7 cellular contexts compared by ENCODE assay signal in the genomic region with DNA sequence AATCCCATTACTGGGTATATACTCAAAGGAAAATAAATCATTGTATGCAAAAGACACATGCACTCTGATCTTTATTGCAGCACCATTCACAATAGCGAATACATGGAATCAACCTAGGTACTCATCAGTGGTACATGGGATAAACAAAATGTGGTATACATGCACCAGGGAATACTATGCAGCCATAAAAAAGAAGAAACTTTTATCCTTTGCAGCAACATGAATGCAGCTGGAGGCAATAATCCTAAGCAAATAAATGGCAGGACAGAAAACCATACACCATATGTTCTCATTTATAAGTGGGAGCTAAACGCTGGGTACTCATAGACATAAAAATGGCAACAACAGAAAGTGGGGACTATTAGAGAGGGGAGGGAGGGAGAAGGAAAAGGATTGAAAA.
"Had no signal": no experiment of that assay in that cellular context is flagged by ENCODE, and none has a peak within 500 bp of the region (broad histone marks: within the 10 kb centered on the region; RNA-seq: fewer than 3 reads in every experiment).

No MANE protein-coding gene starts in this region.

- H3K9ac ChIP-seq: KMS-11 had no signal

- DNase-seq: IMR-90, KBM-7, KG1 had no signal

- H3K4me2 ChIP-seq: KMS-11 had no signal

- H3K27ac ChIP-seq: HL-60, KMS-11 had no signal

- ATAC-seq: HepG2 had no signal

- FAIRE-seq: HepG2, HTR-8/SVneo had no signal
